ENCODE assay signal across 1 cellular context in the genomic region with DNA sequence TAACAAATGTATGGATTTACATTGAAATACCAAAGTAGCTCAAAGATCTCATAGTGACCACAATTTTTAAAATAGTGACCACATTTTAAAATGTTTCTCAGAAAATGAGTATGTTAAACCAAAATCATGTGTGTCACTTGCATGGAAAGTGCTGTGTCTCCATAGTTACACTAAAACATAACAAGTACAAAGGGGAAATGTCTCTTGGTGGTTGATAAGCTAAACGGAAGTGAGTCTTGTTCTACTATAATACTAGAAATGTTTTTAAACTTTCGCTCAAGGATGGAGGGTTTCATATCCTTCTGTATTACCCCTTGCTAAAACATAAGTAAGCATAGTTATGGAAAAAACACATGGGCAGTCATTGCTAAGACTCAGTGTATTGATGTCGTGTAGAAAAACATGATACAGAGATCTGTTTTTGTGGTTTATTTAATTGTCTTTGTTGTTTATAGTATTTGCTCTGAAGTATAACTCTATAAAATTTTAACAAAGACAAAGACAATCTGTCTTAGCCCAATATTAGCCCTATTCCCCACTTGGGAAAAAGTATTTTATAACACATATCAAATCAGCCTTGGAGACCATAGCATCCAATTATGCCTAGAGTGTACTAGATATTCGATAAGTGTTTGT.
A peak's percentile ranks its signal among the peaks of the same experiment; 100 is the strongest.
TF ChIP-seq lines count a peak whose summit lies in the region.

No MANE protein-coding gene starts in this region.

TF ChIP-seq in GM12878, 131 proteins besides CTCF, POLR2A, EP300 and RAD21 (continued from another document):
- TF ChIP-seq, protein P1, sequence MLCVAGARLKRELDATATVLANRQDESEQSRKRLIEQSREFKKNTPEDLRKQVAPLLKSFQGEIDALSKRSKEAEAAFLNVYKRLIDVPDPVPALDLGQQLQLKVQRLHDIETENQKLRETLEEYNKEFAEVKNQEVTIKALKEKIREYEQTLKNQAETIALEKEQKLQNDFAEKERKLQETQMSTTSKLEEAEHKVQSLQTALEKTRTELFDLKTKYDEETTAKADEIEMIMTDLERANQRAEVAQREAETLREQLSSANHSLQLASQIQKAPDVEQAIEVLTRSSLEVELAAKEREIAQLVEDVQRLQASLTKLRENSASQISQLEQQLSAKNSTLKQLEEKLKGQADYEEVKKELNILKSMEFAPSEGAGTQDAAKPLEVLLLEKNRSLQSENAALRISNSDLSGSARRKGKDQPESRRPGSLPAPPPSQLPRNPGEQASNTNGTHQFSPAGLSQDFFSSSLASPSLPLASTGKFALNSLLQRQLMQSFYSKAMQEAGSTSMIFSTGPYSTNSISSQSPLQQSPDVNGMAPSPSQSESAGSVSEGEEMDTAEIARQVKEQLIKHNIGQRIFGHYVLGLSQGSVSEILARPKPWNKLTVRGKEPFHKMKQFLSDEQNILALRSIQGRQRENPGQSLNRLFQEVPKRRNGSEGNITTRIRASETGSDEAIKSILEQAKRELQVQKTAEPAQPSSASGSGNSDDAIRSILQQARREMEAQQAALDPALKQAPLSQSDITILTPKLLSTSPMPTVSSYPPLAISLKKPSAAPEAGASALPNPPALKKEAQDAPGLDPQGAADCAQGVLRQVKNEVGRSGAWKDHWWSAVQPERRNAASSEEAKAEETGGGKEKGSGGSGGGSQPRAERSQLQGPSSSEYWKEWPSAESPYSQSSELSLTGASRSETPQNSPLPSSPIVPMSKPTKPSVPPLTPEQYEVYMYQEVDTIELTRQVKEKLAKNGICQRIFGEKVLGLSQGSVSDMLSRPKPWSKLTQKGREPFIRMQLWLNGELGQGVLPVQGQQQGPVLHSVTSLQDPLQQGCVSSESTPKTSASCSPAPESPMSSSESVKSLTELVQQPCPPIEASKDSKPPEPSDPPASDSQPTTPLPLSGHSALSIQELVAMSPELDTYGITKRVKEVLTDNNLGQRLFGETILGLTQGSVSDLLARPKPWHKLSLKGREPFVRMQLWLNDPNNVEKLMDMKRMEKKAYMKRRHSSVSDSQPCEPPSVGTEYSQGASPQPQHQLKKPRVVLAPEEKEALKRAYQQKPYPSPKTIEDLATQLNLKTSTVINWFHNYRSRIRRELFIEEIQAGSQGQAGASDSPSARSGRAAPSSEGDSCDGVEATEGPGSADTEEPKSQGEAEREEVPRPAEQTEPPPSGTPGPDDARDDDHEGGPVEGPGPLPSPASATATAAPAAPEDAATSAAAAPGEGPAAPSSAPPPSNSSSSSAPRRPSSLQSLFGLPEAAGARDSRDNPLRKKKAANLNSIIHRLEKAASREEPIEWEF (IDR thresholded peaks at IDR 0.05; ENCODE audit: insufficient replicate concordance, low read depth, low read length), result peak; percentile 54
- TF ChIP-seq SRF (IDR thresholded peaks at IDR 0.05; ENCODE audit: low read depth in 2 of 2, low read length in 2 of 2) (no peak), CEBPB (IDR thresholded peaks at IDR 0.05; ENCODE audit: borderline replicate concordance in 1 of 2, low read depth in 2 of 2, low read length in 2 of 2) (peak in 1 of 2 experiments; percentile 80; a peak in 1 of 4 replicates), TARDBP (IDR thresholded peaks at IDR 0.05; ENCODE audit: borderline replicate concordance) (no peak), EED (IDR thresholded peaks at IDR 0.05; ENCODE audit: low read depth) (peak; percentile 75; the same call in 1 of the 2 replicates), NBN (IDR thresholded peaks at IDR 0.05) (peak; percentile 92), SMAD1 (IDR thresholded peaks at IDR 0.05; ENCODE audit: low read depth, partially characterized antibody) (peak; percentile 93), NR2C1 (IDR thresholded peaks at IDR 0.05) (no peak), RBBP5 (conservative IDR thresholded peaks at IDR 0.05) (no peak), TCF7 (IDR thresholded peaks at IDR 0.05; ENCODE audit: borderline replicate concordance) (peak; percentile 56), ZNF274 (IDR thresholded peaks at IDR 0.05; ENCODE audit: insufficient read depth, insufficient read length) (no peak), JUNB (IDR thresholded peaks at IDR 0.05) (peak; percentile 98), IKZF1 (conservative IDR thresholded peaks at IDR 0.05) (peak; percentile 93), SPI1 (IDR thresholded peaks at IDR 0.05; ENCODE audit: borderline replicate concordance, insufficient read depth, low read depth, low read length) (peak; percentile 96), GATAD2B (conservative IDR thresholded peaks at IDR 0.05; ENCODE audit: low read depth) (peak; percentile 22; the same call in 1 of the 2 replicates), SP1 (IDR thresholded peaks at IDR 0.05; ENCODE audit: low read depth, low read length) (peak; percentile 70), NR2C2 (IDR thresholded peaks at IDR 0.05; ENCODE audit: borderline replicate concordance, control insufficient read depth, insufficient read length, low read depth) (no peak), SREBF1 (IDR thresholded peaks at IDR 0.05; ENCODE audit: low read length) (no peak), ZNF384 (IDR thresholded peaks at IDR 0.05; ENCODE audit: borderline replicate concordance, low read depth, low read length) (no peak), TBL1XR1 (IDR thresholded peaks at IDR 0.05; ENCODE audit: low read depth, low read length) (peak; percentile 93), CREB1 (IDR thresholded peaks at IDR 0.05; ENCODE audit: low read depth) (peak; percentile 54; the same call in 1 of the 2 replicates), NR2F1 (conservative IDR thresholded peaks at IDR 0.05) (peak; percentile 73), ETV6 (conservative IDR thresholded peaks at IDR 0.05 in 1 of 2, IDR thresholded peaks at IDR 0.05 in 1 of 2; ENCODE audit: borderline replicate concordance in 1 of 2, low read depth in 1 of 2) (peak in 1 of 2 experiments; percentile 94; a peak in 2 of 4 replicates), STAT1 (conservative IDR thresholded peaks at IDR 0.05) (no peak), ATF7 (IDR thresholded peaks at IDR 0.05; ENCODE audit: low read depth) (peak; percentile 96), RB1 (IDR thresholded peaks at IDR 0.05; ENCODE audit: borderline replicate concordance) (no peak), FOXK2 (IDR thresholded peaks at IDR 0.05) (no peak), YBX1 (IDR thresholded peaks at IDR 0.05) (no peak), ZNF217 (IDR thresholded peaks at IDR 0.05) (peak; percentile 85), CBFB (IDR thresholded peaks at IDR 0.05; ENCODE audit: low read depth) (peak; percentile 97), HDAC2 (IDR thresholded peaks at IDR 0.05) (no peak), TAF1 (IDR thresholded peaks at IDR 0.05; ENCODE audit: borderline replicate concordance, low read depth, low read length) (no peak), LARP7 (IDR thresholded peaks at IDR 0.05) (no peak), BMI1 (IDR thresholded peaks at IDR 0.05; ENCODE audit: borderline replicate concordance) (peak; percentile 97), SMAD5 (IDR thresholded peaks at IDR 0.05; ENCODE audit: low read depth) (no peak)
- TF ChIP-seq, protein P2, sequence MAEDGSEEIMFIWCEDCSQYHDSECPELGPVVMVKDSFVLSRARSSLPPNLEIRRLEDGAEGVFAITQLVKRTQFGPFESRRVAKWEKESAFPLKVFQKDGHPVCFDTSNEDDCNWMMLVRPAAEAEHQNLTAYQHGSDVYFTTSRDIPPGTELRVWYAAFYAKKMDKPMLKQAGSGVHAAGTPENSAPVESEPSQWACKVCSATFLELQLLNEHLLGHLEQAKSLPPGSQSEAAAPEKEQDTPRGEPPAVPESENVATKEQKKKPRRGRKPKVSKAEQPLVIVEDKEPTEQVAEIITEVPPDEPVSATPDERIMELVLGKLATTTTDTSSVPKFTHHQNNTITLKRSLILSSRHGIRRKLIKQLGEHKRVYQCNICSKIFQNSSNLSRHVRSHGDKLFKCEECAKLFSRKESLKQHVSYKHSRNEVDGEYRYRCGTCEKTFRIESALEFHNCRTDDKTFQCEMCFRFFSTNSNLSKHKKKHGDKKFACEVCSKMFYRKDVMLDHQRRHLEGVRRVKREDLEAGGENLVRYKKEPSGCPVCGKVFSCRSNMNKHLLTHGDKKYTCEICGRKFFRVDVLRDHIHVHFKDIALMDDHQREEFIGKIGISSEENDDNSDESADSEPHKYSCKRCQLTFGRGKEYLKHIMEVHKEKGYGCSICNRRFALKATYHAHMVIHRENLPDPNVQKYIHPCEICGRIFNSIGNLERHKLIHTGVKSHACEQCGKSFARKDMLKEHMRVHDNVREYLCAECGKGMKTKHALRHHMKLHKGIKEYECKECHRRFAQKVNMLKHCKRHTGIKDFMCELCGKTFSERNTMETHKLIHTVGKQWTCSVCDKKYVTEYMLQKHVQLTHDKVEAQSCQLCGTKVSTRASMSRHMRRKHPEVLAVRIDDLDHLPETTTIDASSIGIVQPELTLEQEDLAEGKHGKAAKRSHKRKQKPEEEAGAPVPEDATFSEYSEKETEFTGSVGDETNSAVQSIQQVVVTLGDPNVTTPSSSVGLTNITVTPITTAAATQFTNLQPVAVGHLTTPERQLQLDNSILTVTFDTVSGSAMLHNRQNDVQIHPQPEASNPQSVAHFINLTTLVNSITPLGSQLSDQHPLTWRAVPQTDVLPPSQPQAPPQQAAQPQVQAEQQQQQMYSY (CRISPR knock-in tag; IDR thresholded peaks at IDR 0.05), result no peak
- TF ChIP-seq, protein P3, sequence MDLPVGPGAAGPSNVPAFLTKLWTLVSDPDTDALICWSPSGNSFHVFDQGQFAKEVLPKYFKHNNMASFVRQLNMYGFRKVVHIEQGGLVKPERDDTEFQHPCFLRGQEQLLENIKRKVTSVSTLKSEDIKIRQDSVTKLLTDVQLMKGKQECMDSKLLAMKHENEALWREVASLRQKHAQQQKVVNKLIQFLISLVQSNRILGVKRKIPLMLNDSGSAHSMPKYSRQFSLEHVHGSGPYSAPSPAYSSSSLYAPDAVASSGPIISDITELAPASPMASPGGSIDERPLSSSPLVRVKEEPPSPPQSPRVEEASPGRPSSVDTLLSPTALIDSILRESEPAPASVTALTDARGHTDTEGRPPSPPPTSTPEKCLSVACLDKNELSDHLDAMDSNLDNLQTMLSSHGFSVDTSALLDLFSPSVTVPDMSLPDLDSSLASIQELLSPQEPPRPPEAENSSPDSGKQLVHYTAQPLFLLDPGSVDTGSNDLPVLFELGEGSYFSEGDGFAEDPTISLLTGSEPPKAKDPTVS (IDR thresholded peaks at IDR 0.05; ENCODE audit: low read depth, low read length), result no peak
- TF ChIP-seq, protein P4, sequence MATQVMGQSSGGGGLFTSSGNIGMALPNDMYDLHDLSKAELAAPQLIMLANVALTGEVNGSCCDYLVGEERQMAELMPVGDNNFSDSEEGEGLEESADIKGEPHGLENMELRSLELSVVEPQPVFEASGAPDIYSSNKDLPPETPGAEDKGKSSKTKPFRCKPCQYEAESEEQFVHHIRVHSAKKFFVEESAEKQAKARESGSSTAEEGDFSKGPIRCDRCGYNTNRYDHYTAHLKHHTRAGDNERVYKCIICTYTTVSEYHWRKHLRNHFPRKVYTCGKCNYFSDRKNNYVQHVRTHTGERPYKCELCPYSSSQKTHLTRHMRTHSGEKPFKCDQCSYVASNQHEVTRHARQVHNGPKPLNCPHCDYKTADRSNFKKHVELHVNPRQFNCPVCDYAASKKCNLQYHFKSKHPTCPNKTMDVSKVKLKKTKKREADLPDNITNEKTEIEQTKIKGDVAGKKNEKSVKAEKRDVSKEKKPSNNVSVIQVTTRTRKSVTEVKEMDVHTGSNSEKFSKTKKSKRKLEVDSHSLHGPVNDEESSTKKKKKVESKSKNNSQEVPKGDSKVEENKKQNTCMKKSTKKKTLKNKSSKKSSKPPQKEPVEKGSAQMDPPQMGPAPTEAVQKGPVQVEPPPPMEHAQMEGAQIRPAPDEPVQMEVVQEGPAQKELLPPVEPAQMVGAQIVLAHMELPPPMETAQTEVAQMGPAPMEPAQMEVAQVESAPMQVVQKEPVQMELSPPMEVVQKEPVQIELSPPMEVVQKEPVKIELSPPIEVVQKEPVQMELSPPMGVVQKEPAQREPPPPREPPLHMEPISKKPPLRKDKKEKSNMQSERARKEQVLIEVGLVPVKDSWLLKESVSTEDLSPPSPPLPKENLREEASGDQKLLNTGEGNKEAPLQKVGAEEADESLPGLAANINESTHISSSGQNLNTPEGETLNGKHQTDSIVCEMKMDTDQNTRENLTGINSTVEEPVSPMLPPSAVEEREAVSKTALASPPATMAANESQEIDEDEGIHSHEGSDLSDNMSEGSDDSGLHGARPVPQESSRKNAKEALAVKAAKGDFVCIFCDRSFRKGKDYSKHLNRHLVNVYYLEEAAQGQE (IDR thresholded peaks at IDR 0.05; ENCODE audit: low read depth, low read length), result no peak
- TF ChIP-seq, protein P5, sequence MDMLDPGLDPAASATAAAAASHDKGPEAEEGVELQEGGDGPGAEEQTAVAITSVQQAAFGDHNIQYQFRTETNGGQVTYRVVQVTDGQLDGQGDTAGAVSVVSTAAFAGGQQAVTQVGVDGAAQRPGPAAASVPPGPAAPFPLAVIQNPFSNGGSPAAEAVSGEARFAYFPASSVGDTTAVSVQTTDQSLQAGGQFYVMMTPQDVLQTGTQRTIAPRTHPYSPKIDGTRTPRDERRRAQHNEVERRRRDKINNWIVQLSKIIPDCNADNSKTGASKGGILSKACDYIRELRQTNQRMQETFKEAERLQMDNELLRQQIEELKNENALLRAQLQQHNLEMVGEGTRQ (IDR thresholded peaks at IDR 0.05; ENCODE audit: borderline replicate concordance, low read depth, low read length), result no peak; the same call in 1 of the 2 replicates
- TF ChIP-seq, protein P6, sequence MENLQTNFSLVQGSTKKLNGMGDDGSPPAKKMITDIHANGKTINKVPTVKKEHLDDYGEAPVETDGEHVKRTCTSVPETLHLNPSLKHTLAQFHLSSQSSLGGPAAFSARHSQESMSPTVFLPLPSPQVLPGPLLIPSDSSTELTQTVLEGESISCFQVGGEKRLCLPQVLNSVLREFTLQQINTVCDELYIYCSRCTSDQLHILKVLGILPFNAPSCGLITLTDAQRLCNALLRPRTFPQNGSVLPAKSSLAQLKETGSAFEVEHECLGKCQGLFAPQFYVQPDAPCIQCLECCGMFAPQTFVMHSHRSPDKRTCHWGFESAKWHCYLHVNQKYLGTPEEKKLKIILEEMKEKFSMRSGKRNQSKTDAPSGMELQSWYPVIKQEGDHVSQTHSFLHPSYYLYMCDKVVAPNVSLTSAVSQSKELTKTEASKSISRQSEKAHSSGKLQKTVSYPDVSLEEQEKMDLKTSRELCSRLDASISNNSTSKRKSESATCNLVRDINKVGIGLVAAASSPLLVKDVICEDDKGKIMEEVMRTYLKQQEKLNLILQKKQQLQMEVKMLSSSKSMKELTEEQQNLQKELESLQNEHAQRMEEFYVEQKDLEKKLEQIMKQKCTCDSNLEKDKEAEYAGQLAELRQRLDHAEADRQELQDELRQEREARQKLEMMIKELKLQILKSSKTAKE (IDR thresholded peaks at IDR 0.05; ENCODE audit: low read depth, poor library complexity, severe bottlenecking), result peak; percentile 95
- TF ChIP-seq, protein P7, sequence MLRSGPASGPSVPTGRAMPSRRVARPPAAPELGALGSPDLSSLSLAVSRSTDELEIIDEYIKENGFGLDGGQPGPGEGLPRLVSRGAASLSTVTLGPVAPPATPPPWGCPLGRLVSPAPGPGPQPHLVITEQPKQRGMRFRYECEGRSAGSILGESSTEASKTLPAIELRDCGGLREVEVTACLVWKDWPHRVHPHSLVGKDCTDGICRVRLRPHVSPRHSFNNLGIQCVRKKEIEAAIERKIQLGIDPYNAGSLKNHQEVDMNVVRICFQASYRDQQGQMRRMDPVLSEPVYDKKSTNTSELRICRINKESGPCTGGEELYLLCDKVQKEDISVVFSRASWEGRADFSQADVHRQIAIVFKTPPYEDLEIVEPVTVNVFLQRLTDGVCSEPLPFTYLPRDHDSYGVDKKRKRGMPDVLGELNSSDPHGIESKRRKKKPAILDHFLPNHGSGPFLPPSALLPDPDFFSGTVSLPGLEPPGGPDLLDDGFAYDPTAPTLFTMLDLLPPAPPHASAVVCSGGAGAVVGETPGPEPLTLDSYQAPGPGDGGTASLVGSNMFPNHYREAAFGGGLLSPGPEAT (IDR thresholded peaks at IDR 0.05; ENCODE audit: low read depth), result peak; percentile 99
